Comparison of ENCODE assay signal across 1 cellular context in the genomic region with DNA sequence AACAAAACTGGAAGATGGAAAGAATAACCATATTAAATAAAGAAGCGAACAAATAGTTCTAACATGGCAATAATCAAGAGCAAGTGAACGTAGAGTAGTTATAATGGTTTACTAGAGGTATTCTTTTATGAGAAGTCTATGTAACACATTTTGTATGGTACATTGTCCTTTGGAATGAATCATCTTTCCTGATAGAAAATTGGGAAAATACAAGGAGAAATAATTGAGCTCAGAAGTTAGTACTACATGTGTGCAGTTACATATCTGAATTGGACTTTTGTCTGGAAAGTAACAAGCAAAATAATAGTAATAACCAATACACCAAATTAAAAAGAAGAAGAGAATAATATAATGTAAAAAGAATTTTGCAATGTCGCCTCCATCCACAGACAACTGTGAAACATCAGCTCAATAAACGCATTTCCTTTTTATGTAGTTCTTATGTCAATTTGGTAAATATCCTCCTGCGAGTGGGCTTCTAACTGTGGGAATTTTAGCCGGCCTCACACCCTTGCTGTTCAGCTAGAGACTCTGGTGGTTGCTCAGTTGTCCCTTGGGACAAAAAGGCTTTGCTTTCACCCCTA.
TF ChIP-seq lines count a peak whose summit lies in the region.

No MANE protein-coding gene starts in this region.

TF ChIP-seq in HepG2, 621 proteins besides CTCF, POLR2A, EP300 and RAD21:
- TF ChIP-seq SMAD9 (CRISPR knock-in tag; IDR thresholded peaks at IDR 0.05), result no peak
- TF ChIP-seq ZNF737 (CRISPR knock-in tag; IDR thresholded peaks at IDR 0.05; ENCODE audit: borderline replicate concordance), result no peak
- no peak for TF ChIP-seq CCAR2 (optimal IDR thresholded peaks at IDR 0.05; ENCODE audit: low read depth, low read length)
- TF ChIP-seq, protein P1, sequence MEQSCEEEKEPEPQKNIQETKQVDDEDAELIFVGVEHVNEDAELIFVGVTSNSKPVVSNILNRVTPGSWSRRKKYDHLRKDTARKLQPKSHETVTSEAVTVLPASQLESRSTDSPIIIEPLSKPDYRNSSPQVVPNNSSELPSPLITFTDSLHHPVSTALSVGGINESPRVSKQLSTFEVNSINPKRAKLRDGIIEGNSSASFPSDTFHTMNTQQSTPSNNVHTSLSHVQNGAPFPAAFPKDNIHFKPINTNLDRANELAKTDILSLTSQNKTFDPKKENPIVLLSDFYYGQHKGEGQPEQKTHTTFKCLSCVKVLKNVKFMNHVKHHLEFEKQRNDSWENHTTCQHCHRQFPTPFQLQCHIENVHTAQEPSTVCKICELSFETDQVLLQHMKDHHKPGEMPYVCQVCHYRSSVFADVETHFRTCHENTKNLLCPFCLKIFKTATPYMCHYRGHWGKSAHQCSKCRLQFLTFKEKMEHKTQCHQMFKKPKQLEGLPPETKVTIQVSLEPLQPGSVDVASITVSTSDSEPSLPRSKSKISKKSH (CRISPR knock-in tag; IDR thresholded peaks at IDR 0.05; ENCODE audit: borderline replicate concordance), result no peak
- TF ChIP-seq, protein P2, sequence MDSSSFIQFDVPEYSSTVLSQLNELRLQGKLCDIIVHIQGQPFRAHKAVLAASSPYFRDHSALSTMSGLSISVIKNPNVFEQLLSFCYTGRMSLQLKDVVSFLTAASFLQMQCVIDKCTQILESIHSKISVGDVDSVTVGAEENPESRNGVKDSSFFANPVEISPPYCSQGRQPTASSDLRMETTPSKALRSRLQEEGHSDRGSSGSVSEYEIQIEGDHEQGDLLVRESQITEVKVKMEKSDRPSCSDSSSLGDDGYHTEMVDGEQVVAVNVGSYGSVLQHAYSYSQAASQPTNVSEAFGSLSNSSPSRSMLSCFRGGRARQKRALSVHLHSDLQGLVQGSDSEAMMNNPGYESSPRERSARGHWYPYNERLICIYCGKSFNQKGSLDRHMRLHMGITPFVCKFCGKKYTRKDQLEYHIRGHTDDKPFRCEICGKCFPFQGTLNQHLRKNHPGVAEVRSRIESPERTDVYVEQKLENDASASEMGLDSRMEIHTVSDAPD (CRISPR knock-in tag; IDR thresholded peaks at IDR 0.05), result no peak
- no peak for TF ChIP-seq ZNF790 (CRISPR knock-in tag; IDR thresholded peaks at IDR 0.05; ENCODE audit: borderline replicate concordance)
- TF ChIP-seq ZNF674 (CRISPR knock-in tag; IDR thresholded peaks at IDR 0.05; ENCODE audit: low read depth), result no peak
- TF ChIP-seq FIP1L1 (IDR thresholded peaks at IDR 0.05; ENCODE audit: borderline replicate concordance, insufficient read depth, low read depth, low read length), result no peak
- no peak for TF ChIP-seq DR1 (CRISPR knock-in tag; IDR thresholded peaks at IDR 0.05)
- TF ChIP-seq SP5 (CRISPR knock-in tag; IDR thresholded peaks at IDR 0.05; ENCODE audit: borderline replicate concordance, low read depth), result no peak
- TF ChIP-seq RCOR2 (CRISPR knock-in tag; IDR thresholded peaks at IDR 0.05), result no peak
- TF ChIP-seq ZNF274 (CRISPR knock-in tag; IDR thresholded peaks at IDR 0.05), result no peak
- no peak for TF ChIP-seq NFKB2 (CRISPR knock-in tag; IDR thresholded peaks at IDR 0.05; ENCODE audit: borderline replicate concordance)
- no peak for TF ChIP-seq ZNF816 (CRISPR knock-in tag; IDR thresholded peaks at IDR 0.05; ENCODE audit: borderline replicate concordance)
- TF ChIP-seq, protein P3, sequence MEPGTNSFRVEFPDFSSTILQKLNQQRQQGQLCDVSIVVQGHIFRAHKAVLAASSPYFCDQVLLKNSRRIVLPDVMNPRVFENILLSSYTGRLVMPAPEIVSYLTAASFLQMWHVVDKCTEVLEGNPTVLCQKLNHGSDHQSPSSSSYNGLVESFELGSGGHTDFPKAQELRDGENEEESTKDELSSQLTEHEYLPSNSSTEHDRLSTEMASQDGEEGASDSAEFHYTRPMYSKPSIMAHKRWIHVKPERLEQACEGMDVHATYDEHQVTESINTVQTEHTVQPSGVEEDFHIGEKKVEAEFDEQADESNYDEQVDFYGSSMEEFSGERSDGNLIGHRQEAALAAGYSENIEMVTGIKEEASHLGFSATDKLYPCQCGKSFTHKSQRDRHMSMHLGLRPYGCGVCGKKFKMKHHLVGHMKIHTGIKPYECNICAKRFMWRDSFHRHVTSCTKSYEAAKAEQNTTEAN (CRISPR knock-in tag; conservative IDR thresholded peaks at IDR 0.05), result no peak
- TF ChIP-seq PITX1 (CRISPR knock-in tag; IDR thresholded peaks at IDR 0.05), result no peak
- TF ChIP-seq, protein P4, sequence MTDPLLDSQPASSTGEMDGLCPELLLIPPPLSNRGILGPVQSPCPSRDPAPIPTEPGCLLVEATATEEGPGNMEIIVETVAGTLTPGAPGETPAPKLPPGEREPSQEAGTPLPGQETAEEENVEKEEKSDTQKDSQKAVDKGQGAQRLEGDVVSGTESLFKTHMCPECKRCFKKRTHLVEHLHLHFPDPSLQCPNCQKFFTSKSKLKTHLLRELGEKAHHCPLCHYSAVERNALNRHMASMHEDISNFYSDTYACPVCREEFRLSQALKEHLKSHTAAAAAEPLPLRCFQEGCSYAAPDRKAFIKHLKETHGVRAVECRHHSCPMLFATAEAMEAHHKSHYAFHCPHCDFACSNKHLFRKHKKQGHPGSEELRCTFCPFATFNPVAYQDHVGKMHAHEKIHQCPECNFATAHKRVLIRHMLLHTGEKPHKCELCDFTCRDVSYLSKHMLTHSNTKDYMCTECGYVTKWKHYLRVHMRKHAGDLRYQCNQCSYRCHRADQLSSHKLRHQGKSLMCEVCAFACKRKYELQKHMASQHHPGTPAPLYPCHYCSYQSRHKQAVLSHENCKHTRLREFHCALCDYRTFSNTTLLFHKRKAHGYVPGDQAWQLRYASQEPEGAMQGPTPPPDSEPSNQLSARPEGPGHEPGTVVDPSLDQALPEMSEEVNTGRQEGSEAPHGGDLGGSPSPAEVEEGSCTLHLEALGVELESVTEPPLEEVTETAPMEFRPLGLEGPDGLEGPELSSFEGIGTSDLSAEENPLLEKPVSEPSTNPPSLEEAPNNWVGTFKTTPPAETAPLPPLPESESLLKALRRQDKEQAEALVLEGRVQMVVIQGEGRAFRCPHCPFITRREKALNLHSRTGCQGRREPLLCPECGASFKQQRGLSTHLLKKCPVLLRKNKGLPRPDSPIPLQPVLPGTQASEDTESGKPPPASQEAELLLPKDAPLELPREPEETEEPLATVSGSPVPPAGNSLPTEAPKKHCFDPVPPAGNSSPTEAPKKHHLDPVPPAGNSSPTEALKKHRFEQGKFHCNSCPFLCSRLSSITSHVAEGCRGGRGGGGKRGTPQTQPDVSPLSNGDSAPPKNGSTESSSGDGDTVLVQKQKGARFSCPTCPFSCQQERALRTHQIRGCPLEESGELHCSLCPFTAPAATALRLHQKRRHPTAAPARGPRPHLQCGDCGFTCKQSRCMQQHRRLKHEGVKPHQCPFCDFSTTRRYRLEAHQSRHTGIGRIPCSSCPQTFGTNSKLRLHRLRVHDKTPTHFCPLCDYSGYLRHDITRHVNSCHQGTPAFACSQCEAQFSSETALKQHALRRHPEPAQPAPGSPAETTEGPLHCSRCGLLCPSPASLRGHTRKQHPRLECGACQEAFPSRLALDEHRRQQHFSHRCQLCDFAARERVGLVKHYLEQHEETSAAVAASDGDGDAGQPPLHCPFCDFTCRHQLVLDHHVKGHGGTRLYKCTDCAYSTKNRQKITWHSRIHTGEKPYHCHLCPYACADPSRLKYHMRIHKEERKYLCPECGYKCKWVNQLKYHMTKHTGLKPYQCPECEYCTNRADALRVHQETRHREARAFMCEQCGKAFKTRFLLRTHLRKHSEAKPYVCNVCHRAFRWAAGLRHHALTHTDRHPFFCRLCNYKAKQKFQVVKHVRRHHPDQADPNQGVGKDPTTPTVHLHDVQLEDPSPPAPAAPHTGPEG (CRISPR knock-in tag; IDR thresholded peaks at IDR 0.05), result no peak
- TF ChIP-seq MEF2D (CRISPR knock-in tag; IDR thresholded peaks at IDR 0.05), result no peak
